In the genomic region with DNA sequence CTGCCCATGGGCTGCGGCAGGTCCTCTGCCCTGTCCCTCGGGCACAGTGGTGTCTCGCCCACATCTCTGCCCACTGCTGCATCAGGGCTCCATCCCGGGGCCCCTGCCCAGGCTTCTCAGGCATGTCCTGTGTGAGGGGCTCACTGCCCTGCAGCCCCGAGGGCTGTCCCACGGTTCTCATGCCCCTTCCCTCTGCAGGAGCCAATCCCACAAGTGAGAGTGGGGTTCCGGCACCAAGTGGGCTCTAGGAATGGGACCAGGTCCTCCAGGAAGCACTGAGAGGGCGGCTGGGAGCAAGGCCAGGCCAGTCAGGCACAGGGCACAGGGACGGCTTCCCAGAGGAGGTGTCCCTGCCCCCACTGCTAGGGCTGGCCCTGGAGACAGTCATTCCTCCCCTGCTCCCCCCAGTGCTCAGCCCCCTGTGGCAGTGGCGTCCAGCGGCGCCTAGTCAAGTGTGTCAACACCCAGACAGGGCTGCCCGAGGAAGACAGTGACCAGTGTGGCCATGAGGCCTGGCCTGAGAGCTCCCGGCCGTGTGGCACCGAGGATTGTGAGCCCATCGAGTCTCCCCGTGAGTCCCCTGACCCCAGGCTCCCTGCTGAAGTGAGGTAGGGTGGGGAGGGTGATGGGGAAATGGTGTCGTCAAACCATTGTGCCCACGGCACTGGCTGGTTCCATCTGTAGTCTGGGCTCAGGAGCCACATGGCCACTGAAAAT, we compare ENCODE assay signal across 1 cellular context.
A peak's percentile ranks its signal among the peaks of the same experiment; 100 is the strongest.
TF ChIP-seq lines count a peak whose summit lies in the region.

No MANE protein-coding gene starts in this region.

TF ChIP-seq in HepG2, 621 proteins besides CTCF, POLR2A, EP300 and RAD21:
- peak; percentile 49 for TF ChIP-seq AGO1 (IDR thresholded peaks at IDR 0.05; ENCODE audit: low read depth, low read length, poor library complexity, severe bottlenecking)
